Comparison of ENCODE assay signal across 8 cellular contexts in the genomic region with DNA sequence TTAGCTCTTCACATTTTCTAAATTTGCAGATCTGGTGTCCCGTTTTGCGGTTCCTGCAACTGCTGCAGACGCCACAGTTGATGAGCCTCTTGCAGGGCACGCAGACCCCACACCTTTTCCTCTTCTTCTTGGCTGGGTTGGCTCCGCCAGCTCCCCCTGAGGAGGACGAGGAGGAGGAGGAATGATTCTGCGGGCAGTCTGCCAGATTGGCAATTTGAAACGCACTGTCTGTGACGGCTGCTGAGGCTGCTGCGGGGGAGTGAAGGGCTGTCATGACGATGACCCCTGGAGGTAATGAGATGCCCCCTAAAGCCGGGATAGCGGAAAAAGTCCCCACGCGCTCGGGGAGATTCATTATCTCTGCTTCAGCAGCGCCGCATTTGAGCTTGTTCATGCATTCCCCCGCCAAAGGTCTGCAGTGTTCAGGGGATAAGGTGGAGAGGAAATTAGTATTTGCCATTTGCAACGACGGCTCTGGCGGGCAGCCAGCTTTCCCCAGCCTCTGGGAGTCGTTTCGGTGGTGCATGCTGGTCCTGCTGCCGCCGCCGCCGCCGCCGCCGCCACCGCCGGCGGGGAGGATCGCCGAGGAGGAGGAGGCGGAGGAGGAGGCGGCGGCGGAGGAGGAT. TPM values are rescaled to one million over a fixed set of nuclear protein-coding genes. Genes with fewer than 3 reads are reported as not detected.
DNase-seq lines count a peak whose midpoint lies in the region; ATAC-seq and TF ChIP-seq lines count a peak whose summit lies in the region.

No MANE protein-coding gene starts in this region.

- POLR2A ChIA-PET in activated B cell treated with CpG ODN at 0.5 μM for 24 hours (lab: Charles Lee) = no interaction called here

- DNase-seq in A172 (ENCODE audit: low spot score) = peak; percentile 36
- peak; percentile 69 for DNase-seq in NCI-H2196 (lab: John Stamatoyannopoulos, UW; ENCODE audit: unreplicated experiment)
- DNase-seq in activated B cell treated with CpG ODN at 0.5 μM for 24 hours = no peak
- DNase-seq in coronary artery (ENCODE audit: low spot score) = peak; percentile 75
- DNase-seq in left lobe of liver (ENCODE audit: low spot score) = peak; percentile 78
- peak; percentile 16 for DNase-seq in stimulated activated CD4-positive, alpha-beta T cell treated with anti-CD3 and anti-CD28 coated beads, Interleukin-2, amount 100 ng/mL, for 4 hours (ENCODE audit: low read depth)

- peak overlapping the region in 1 of 2 donors; percentile 45 for H3K27ac ChIP-seq in coronary artery

- CTCF ChIA-PET in activated B cell treated with CpG ODN at 0.5 μM for 24 hours (lab: Charles Lee) = no interaction called here

- peaks cover 34% of the 10 kb centered on the region for H3K4me1 Mint-ChIP-seq in activated B cell treated with CpG ODN at 0.5 μM for 24 hours

- H3K9me3 Mint-ChIP-seq in activated B cell treated with CpG ODN at 0.5 μM for 24 hours = no peaks in the 10 kb centered on the region

- ATAC-seq in GM18909 (IDR thresholded peaks at IDR 0.05; ENCODE audit: poor library complexity, unreplicated experiment) (peak; percentile 34), HG03097 (IDR thresholded peaks at IDR 0.05; ENCODE audit: low FRiP score, unreplicated experiment) (peak; percentile 35), activated B cell treated with CpG ODN at 0.5 μM for 24 hours (ENCODE audit: low read depth) (peak; percentile 39), left lobe of liver (peak; percentile 33)

- H3K27ac Mint-ChIP-seq in activated B cell treated with CpG ODN at 0.5 μM for 24 hours = no peak overlapping the region

- H3K4me3 Mint-ChIP-seq in activated B cell treated with CpG ODN at 0.5 μM for 24 hours = peak overlapping the region; percentile 79

- H3K4me3 ChIP-seq in coronary artery = peak overlapping the region; percentile 77

- peaks cover 46% of the 10 kb centered on the region for H3K27me3 Mint-ChIP-seq in activated B cell treated with CpG ODN at 0.5 μM for 24 hours

- intact Hi-C loops in activated B cell treated with CpG ODN at 0.5 μM for 24 hours (cut with micrococcal nuclease) = loop anchor here (5.0 kb wide), 1 partner anchor 371 kb away; no protein-coding TSS in a partner anchor

- H3K36me3 Mint-ChIP-seq in activated B cell treated with CpG ODN at 0.5 μM for 24 hours (ENCODE audit: low read depth) = no peaks in the 10 kb centered on the region

- TF ChIP-seq CTCF in activated B cell treated with CpG ODN at 0.5 μM for 24 hours (IDR thresholded peaks at IDR 0.05) (no peak), coronary artery (IDR thresholded peaks at IDR 0.05) (no peak)

RNA-seq across cellular contexts. Expression of a gene that starts 3.8 kb away (rescaled TPM):
- 0.28 and 0.48 TPM in 2 replicates for total RNA-seq in A172 (2014; rRNA removed; shearing (Covaris generic))
- total RNA-seq in activated B cell treated with CpG ODN at 0.5 μM for 24 hours (not detected in 2 replicates), left lobe of liver (0.38 TPM)
